Comparison of ENCODE assay signal across 20 cellular contexts in the genomic region with DNA sequence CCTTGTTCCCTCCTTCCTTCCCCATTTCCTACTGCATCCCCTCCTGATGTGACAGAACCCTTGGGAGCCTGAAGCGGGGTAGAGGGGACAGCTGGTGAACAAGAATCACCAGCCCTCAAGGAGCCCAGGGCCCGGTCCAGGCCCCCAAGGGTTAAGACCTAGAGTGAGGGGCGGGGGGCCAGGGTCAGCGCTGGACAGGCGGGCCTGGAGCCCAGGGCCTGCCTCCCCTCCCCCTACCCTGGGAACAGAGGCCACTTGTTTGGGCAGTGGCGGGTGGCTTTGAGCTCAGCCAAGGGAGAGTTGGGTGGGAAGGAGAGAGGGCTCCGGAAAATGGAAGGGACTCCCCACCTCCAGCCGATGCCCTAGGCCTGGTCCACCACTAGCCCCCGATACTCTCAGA. TPM values are rescaled to one million over a fixed set of nuclear protein-coding genes. Genes with fewer than 3 reads are reported as not detected.
DNase-seq lines count a peak whose midpoint lies in the region; ATAC-seq and TF ChIP-seq lines count a peak whose summit lies in the region.
"Had no signal": no experiment of that assay in that cellular context is flagged by ENCODE, and none has a peak within 500 bp of the region (broad histone marks: within the 10 kb centered on the region; RNA-seq: fewer than 3 reads in every experiment).

No MANE protein-coding gene starts in this region.

- H3K9ac ChIP-seq in BLaER1 treated with 17β-estradiol and CSF1 and Interleukin-3, amounts not matched to agents 10 nM and 100 nM: peak overlapping the region in 7 of 11 experiments; percentile 11 to 90 (median 86); a peak in 10 of 22 replicates

- CTCF ChIA-PET in RWPE1 (lab: Yijun Ruan, JAX): interaction anchor here (0.5 kb wide), 1 partner anchor 28 kb away, joined by 5 read pairs; no protein-coding TSS in a partner anchor

- POLR2A ChIA-PET in RWPE1 (lab: Yijun Ruan, JAX; ENCODE audit: low non-redundant PET): no interaction called here

- H2AFZ ChIP-seq in osteoblast (ENCODE audit: low read length): no peak overlapping the region
- H2AFZ ChIP-seq: GM23338 had no signal

- H3K4me2 ChIP-seq in BLaER1 treated with 17β-estradiol and CSF1 and Interleukin-3, amounts not matched to agents 10 nM and 100 nM: peak overlapping the region; percentile 92 to 100 (median 98)
- no peak overlapping the region for H3K4me2 ChIP-seq in osteoblast (ENCODE audit: insufficient read depth, low read length)

- no peaks in the 10 kb centered on the region for H3K9me3 ChIP-seq in BLaER1 treated with 17β-estradiol and CSF1 and Interleukin-3, amounts not matched to agents 10 nM and 100 nM (replicated peaks in 1 of 11)
- H3K9me3 ChIP-seq in osteoblast (ENCODE audit: low read depth, low read length): no peaks in the 10 kb centered on the region
- H3K9me3 ChIP-seq: mucosa of descending colon, psoas muscle had no signal

- H3K36me3 ChIP-seq in BLaER1 treated with 17β-estradiol and CSF1 and Interleukin-3, amounts not matched to agents 10 nM and 100 nM: peaks cover 0 to 24% (median 6%) of the 10 kb centered on the region in 11 experiments; a peak in 9 of 22 replicates
- no peaks in the 10 kb centered on the region for H3K36me3 ChIP-seq in osteoblast (ENCODE audit: insufficient read depth, low read length)

- H3K4me1 ChIP-seq in BLaER1 treated with 17β-estradiol and CSF1 and Interleukin-3, amounts not matched to agents 10 nM and 100 nM: peaks cover 45 to 87% (median 72%) of the 10 kb centered on the region in 10 experiments
- H3K4me1 ChIP-seq in osteoblast (ENCODE audit: insufficient read depth, low read length): peaks cover 19% of the 10 kb centered on the region

- peak overlapping the region in 6 of 10 experiments; percentile 14 to 99 (median 92); a peak in 9 of 20 replicates for H3K4me3 ChIP-seq in BLaER1 treated with 17β-estradiol and CSF1 and Interleukin-3, amounts not matched to agents 10 nM and 100 nM
- H3K4me3 ChIP-seq in osteoblast (ENCODE audit: insufficient read depth, low read length): no peak overlapping the region
- H3K4me3 ChIP-seq: mucosa of descending colon, psoas muscle had no signal

- peak overlapping the region in 7 of 11 experiments; percentile 33 to 92 (median 54); a peak in 12 of 22 replicates for H3K27ac ChIP-seq in BLaER1 treated with 17β-estradiol and CSF1 and Interleukin-3, amounts not matched to agents 10 nM and 100 nM
- H3K27ac ChIP-seq in RWPE1 (peak overlapping the region; percentile 75), osteoblast (ENCODE audit: low read depth, low read length) (no peak overlapping the region)
- H3K27ac ChIP-seq: psoas muscle had no signal

- H3K79me2 ChIP-seq in osteoblast (ENCODE audit: insufficient read depth, low read length): peaks cover 44% of the 10 kb centered on the region

- DNase-seq in RWPE1 (ENCODE audit: low spot score) (no peak), hippocampal formation (lab: John Stamatoyannopoulos, UW) (peak; percentile 70 to 76), osteoblast (ENCODE audit: insufficient read length, low spot score, missing footprints) (peak; percentile 66), NCI-H2029 (lab: John Stamatoyannopoulos, UW) (no peak), epidermal melanocyte (ENCODE audit: insufficient read length, low spot score) (no peak)
- DNase-seq: activated CD8-positive, alpha-beta memory T cell treated with anti-CD3 and anti-CD28 coated beads for 24 hours; activated gamma-delta T cell treated with Interleukin-2 at 50 U/mL for 16 hours; DMS153; endodermal cell; foreskin fibroblast; MV-4-11; NCI-H2081 treated with DMSO at 0.1 percent for 48 hours; NCI-H748 treated with DMSO at 0.1 percent for 48 hours had no signal

- TF ChIP-seq CTCF in RWPE1 (conservative IDR thresholded peaks at IDR 0.05; ENCODE audit: low read depth): no peak
- TF ChIP-seq CTCF in osteoblast (IDR thresholded peaks at IDR 0.05; ENCODE audit: extremely low read depth, low read depth, low read length): no peak

- no peaks in the 10 kb centered on the region for H3K27me3 ChIP-seq in BLaER1 treated with 17β-estradiol and CSF1 and Interleukin-3, amounts not matched to agents 10 nM and 100 nM
- no peaks in the 10 kb centered on the region for H3K27me3 ChIP-seq in osteoblast (ENCODE audit: insufficient read depth, low read length)

- ATAC-seq in SK-N-SH treated with all-trans-retinoic acid at 6 μM for 48 hours (no peak), GM18907 (IDR thresholded peaks at IDR 0.05; ENCODE audit: unreplicated experiment) (no peak)
- ATAC-seq: GM23338, mucosa of descending colon, Panc1, psoas muscle had no signal

- H4K20me1 ChIP-seq in BLaER1 treated with 17β-estradiol and CSF1 and Interleukin-3, amounts not matched to agents 10 nM and 100 nM: peaks cover 13 to 76% (median 49%) of the 10 kb centered on the region in 11 experiments; a peak in 21 of 22 replicates
- H4K20me1 ChIP-seq in osteoblast (ENCODE audit: insufficient read depth, low read length): peaks cover 5% of the 10 kb centered on the region

TF ChIP-seq in SK-N-SH treated with all-trans-retinoic acid at 6 μM for 48 hours, 23 proteins besides CTCF, POLR2A, EP300 and RAD21:
- TF ChIP-seq, protein P1, sequence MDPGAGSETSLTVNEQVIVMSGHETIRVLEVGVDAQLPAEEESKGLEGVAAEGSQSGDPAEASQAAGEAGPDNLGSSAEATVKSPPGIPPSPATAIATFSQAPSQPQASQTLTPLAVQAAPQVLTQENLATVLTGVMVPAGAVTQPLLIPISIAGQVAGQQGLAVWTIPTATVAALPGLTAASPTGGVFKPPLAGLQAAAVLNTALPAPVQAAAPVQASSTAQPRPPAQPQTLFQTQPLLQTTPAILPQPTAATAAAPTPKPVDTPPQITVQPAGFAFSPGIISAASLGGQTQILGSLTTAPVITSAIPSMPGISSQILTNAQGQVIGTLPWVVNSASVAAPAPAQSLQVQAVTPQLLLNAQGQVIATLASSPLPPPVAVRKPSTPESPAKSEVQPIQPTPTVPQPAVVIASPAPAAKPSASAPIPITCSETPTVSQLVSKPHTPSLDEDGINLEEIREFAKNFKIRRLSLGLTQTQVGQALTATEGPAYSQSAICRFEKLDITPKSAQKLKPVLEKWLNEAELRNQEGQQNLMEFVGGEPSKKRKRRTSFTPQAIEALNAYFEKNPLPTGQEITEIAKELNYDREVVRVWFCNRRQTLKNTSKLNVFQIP (CRISPR knock-in tag; IDR thresholded peaks at IDR 0.05; ENCODE audit: borderline replicate concordance, low read depth): no peak
- TF ChIP-seq PPARA (CRISPR knock-in tag; IDR thresholded peaks at IDR 0.05; ENCODE audit: borderline replicate concordance): no peak
- no peak for TF ChIP-seq GLIS3 (CRISPR knock-in tag; IDR thresholded peaks at IDR 0.05)
- TF ChIP-seq, protein P2, sequence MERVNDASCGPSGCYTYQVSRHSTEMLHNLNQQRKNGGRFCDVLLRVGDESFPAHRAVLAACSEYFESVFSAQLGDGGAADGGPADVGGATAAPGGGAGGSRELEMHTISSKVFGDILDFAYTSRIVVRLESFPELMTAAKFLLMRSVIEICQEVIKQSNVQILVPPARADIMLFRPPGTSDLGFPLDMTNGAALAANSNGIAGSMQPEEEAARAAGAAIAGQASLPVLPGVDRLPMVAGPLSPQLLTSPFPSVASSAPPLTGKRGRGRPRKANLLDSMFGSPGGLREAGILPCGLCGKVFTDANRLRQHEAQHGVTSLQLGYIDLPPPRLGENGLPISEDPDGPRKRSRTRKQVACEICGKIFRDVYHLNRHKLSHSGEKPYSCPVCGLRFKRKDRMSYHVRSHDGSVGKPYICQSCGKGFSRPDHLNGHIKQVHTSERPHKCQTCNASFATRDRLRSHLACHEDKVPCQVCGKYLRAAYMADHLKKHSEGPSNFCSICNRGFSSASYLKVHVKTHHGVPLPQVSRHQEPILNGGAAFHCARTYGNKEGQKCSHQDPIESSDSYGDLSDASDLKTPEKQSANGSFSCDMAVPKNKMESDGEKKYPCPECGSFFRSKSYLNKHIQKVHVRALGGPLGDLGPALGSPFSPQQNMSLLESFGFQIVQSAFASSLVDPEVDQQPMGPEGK (CRISPR knock-in tag; IDR thresholded peaks at IDR 0.05; ENCODE audit: borderline replicate concordance): no peak
- no peak for TF ChIP-seq ARNTL (CRISPR knock-in tag; IDR thresholded peaks at IDR 0.05; ENCODE audit: borderline replicate concordance, low read depth)
- no peak for TF ChIP-seq TOX (CRISPR knock-in tag; IDR thresholded peaks at IDR 0.05; ENCODE audit: borderline replicate concordance)
- no peak for TF ChIP-seq OSR1 (CRISPR knock-in tag; IDR thresholded peaks at IDR 0.05)
- TF ChIP-seq, protein P3, sequence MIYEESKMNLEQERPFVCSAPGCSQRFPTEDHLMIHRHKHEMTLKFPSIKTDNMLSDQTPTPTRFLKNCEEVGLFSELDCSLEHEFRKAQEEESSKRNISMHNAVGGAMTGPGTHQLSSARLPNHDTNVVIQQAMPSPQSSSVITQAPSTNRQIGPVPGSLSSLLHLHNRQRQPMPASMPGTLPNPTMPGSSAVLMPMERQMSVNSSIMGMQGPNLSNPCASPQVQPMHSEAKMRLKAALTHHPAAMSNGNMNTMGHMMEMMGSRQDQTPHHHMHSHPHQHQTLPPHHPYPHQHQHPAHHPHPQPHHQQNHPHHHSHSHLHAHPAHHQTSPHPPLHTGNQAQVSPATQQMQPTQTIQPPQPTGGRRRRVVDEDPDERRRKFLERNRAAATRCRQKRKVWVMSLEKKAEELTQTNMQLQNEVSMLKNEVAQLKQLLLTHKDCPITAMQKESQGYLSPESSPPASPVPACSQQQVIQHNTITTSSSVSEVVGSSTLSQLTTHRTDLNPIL (CRISPR knock-in tag; IDR thresholded peaks at IDR 0.05; ENCODE audit: low read depth): no peak
- TF ChIP-seq ZNF8 (CRISPR knock-in tag; IDR thresholded peaks at IDR 0.05): no peak
- no peak for TF ChIP-seq CSDC2 (CRISPR knock-in tag; IDR thresholded peaks at IDR 0.05)
- no peak for TF ChIP-seq ZFP3 (CRISPR knock-in tag; IDR thresholded peaks at IDR 0.05)
- TF ChIP-seq ISL1 (CRISPR knock-in tag; IDR thresholded peaks at IDR 0.05): no peak
- no peak for TF ChIP-seq RARB (CRISPR knock-in tag; IDR thresholded peaks at IDR 0.05)

RNA-seq across cellular contexts. Expression of a gene that starts 2.1 kb away (rescaled TPM):
- total RNA-seq in osteoblast: 91.6 and 95.2 TPM in 2 replicates

RNA-seq across cellular contexts. Expression of a gene that starts 43.8 kb away (rescaled TPM):
- total RNA-seq in osteoblast: 25.3 and 25.7 TPM in 2 replicates

Comparison
In these comparisons a context has a peak if more than half of its experiments do, and no peak if none do; other contexts are left out.
1. DNase-seq: peak in hippocampal formation (2 of 2) and osteoblast (single experiment); none in RWPE1 (single experiment), NCI-H2029 (single experiment) and epidermal melanocyte (single experiment).